In the genomic region with DNA sequence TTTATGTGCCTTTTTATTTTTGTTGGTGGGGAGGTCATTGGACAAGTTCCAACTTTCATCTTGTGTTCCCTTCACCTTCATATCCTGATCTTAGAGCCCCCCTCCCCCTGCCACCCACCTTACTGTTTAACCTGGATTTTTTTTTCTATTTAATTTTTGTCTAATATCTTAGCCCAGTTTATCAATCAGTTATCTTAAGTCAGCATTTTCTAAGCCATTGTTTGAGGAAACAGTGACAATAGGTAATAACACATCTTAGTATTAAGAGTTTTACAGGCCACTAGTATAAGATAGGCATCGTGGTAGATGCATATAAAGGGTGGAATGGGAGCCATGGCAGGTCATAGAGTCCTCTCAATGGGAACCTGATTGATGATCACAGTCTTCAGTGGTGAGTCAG, we compare ENCODE assay signal across 20 cellular contexts. TPM values are rescaled to one million over a fixed set of nuclear protein-coding genes. Genes with fewer than 3 reads are reported as not detected.
DNase-seq lines count a peak whose midpoint lies in the region; ATAC-seq and TF ChIP-seq lines count a peak whose summit lies in the region.
"Had no signal": no experiment of that assay in that cellular context is flagged by ENCODE, and none has a peak within 500 bp of the region (broad histone marks: within the 10 kb centered on the region; RNA-seq: fewer than 3 reads in every experiment).

No MANE protein-coding gene starts in this region.

- H3K9me3 Mint-ChIP-seq in activated naive CD4-positive, alpha-beta T cell treated with anti-CD3 and anti-CD28 coated beads, Interleukin-2, amount 10 ng/mL, durations not matched to agents 7 days and 5 days, result no peaks in the 10 kb centered on the region
- H3K9me3 Mint-ChIP-seq in T-cell, result no peaks in the 10 kb centered on the region
- no peaks in the 10 kb centered on the region for H3K9me3 Mint-ChIP-seq in activated naive CD8-positive, alpha-beta T cell treated with anti-CD3 and anti-CD28 coated beads for 36 hours
- H3K9me3 Mint-ChIP-seq in neural progenitor cell, result no peaks in the 10 kb centered on the region

- H3K4me1 Mint-ChIP-seq in activated naive CD4-positive, alpha-beta T cell treated with anti-CD3 and anti-CD28 coated beads, Interleukin-2, amount 10 ng/mL, durations not matched to agents 7 days and 5 days, result peaks cover 38% of the 10 kb centered on the region
- H3K4me1 Mint-ChIP-seq in T-cell (peaks cover 0 to 33% (median 21%) of the 10 kb centered on the region in 3 donors), neural progenitor cell (peaks cover 8% of the 10 kb centered on the region)
- H3K4me1 Mint-ChIP-seq in activated naive CD8-positive, alpha-beta T cell treated with anti-CD3 and anti-CD28 coated beads for 36 hours, result peaks cover 55% of the 10 kb centered on the region

- H3K27me3 Mint-ChIP-seq in activated naive CD4-positive, alpha-beta T cell treated with anti-CD3 and anti-CD28 coated beads, Interleukin-2, amount 10 ng/mL, durations not matched to agents 7 days and 5 days, result peaks cover 9% of the 10 kb centered on the region
- H3K27me3 Mint-ChIP-seq in T-cell (peaks cover 7 to 8% of the 10 kb centered on the region in 2 donors), neural progenitor cell (ENCODE audit: insufficient read depth, low read depth) (peaks cover 7% of the 10 kb centered on the region)
- no peaks in the 10 kb centered on the region for H3K27me3 Mint-ChIP-seq in activated naive CD8-positive, alpha-beta T cell treated with anti-CD3 and anti-CD28 coated beads for 36 hours

- peaks cover 22% of the 10 kb centered on the region for H3F3A ChIP-seq in neural progenitor cell (ENCODE audit: low read depth)

- no peak overlapping the region for H3K4me3 ChIP-seq in neural progenitor cell
- H3K4me3 ChIP-seq: ovary, SJSA1, vagina had no signal

- no peaks in the 10 kb centered on the region for H3K9me3 ChIP-seq in neural progenitor cell (ENCODE audit: low read depth)
- H3K9me3 ChIP-seq: ovary, SJSA1, vagina had no signal

- peak overlapping the region; percentile 41 for H3K4me3 Mint-ChIP-seq in activated naive CD4-positive, alpha-beta T cell treated with anti-CD3 and anti-CD28 coated beads, Interleukin-2, amount 10 ng/mL, durations not matched to agents 7 days and 5 days
- H3K4me3 Mint-ChIP-seq in T-cell (peak overlapping the region in 2 of 3 donors; percentile 22 to 49), neural progenitor cell (peak overlapping the region; percentile 18)
- H3K4me3 Mint-ChIP-seq in activated naive CD8-positive, alpha-beta T cell treated with anti-CD3 and anti-CD28 coated beads for 36 hours, result peak overlapping the region; percentile 44
- H3K4me3 Mint-ChIP-seq: CD14-positive monocyte had no signal

- POLR2A ChIA-PET in T-cell (lab: Charles Lee), result no interaction called here

- peak overlapping the region; percentile 43 for H3K27ac Mint-ChIP-seq in activated naive CD4-positive, alpha-beta T cell treated with anti-CD3 and anti-CD28 coated beads, Interleukin-2, amount 10 ng/mL, durations not matched to agents 7 days and 5 days
- H3K27ac Mint-ChIP-seq in T-cell (peak overlapping the region in 1 of 2 donors; percentile 34), neural progenitor cell (no peak overlapping the region)
- H3K27ac Mint-ChIP-seq in activated naive CD8-positive, alpha-beta T cell treated with anti-CD3 and anti-CD28 coated beads for 36 hours, result peak overlapping the region; percentile 86

- no peaks in the 10 kb centered on the region for H4K20me1 ChIP-seq in neural progenitor cell (ENCODE audit: low read depth)

- peaks cover 21% of the 10 kb centered on the region for H3K36me3 Mint-ChIP-seq in activated naive CD4-positive, alpha-beta T cell treated with anti-CD3 and anti-CD28 coated beads, Interleukin-2, amount 10 ng/mL, durations not matched to agents 7 days and 5 days
- H3K36me3 Mint-ChIP-seq in T-cell (peaks cover 20% of the 10 kb centered on the region), neural progenitor cell (peaks cover 13% of the 10 kb centered on the region)
- peaks cover 35% of the 10 kb centered on the region for H3K36me3 Mint-ChIP-seq in activated naive CD8-positive, alpha-beta T cell treated with anti-CD3 and anti-CD28 coated beads for 36 hours

- H3K27me3 ChIP-seq in neural progenitor cell, result peaks cover 5% of the 10 kb centered on the region
- H3K27me3 ChIP-seq: ovary, SJSA1, vagina had no signal

- no peak overlapping the region for H2AFZ ChIP-seq in neural progenitor cell (replicated peaks)

- CTCF ChIA-PET in activated naive CD4-positive, alpha-beta T cell treated with anti-CD3 and anti-CD28 coated beads, Interleukin-2, amount 10 ng/mL, durations not matched to agents 7 days and 5 days (lab: Charles Lee), result no interaction called here
- CTCF ChIA-PET in T-cell (lab: Charles Lee), result no interaction called here

- TF ChIP-seq CTCF in neural progenitor cell (IDR thresholded peaks at IDR 0.05), result no peak

- H3K27ac ChIP-seq in neural progenitor cell, result no peak overlapping the region
- H3K27ac ChIP-seq: ovary, SJSA1, vagina had no signal

- no peaks in the 10 kb centered on the region for H3K36me3 ChIP-seq in neural progenitor cell
- H3K36me3 ChIP-seq: ovary had no signal

- peaks cover 17% of the 10 kb centered on the region for H3K79me2 ChIP-seq in neural progenitor cell (ENCODE audit: low read depth)

- peaks cover 7% of the 10 kb centered on the region for H3K4me1 ChIP-seq in neural progenitor cell

- H3K4me2 ChIP-seq in neural progenitor cell, result no peak overlapping the region

- DNase-seq in activated naive CD4-positive, alpha-beta T cell treated with anti-CD3 and anti-CD28 coated beads, Interleukin-2, amount 10 ng/mL, durations not matched to agents 7 days and 5 days, result no peak
- no peak for DNase-seq in activated naive CD4-positive, alpha-beta T cell treated with anti-CD3 and anti-CD28 coated beads, Interleukin-2, amount 50 U/mL, for 16 hours
- DNase-seq in T-cell (no peak), neural progenitor cell (ENCODE audit: low spot score) (no peak), ecto neural progenitor cell (ENCODE audit: low spot score) (no peak), NCI-H446 treated with DMSO at 0.1 percent for 48 hours (lab: John Stamatoyannopoulos, UW) (no peak), NK-92 (lab: John Stamatoyannopoulos, UW; ENCODE audit: unreplicated experiment) (no peak)
- no peak for DNase-seq in activated naive CD8-positive, alpha-beta T cell treated with anti-CD3 and anti-CD28 coated beads for 36 hours
- DNase-seq: DMS 273 treated with DMSO at 0.1 percent for 48 hours; effector memory CD4-positive, alpha-beta T cell; erythroblast; head of caudate nucleus; left cardiac atrium; NCI-H1092 treated with DMSO at 0.1 percent for 48 hours; NCI-H187 treated with DMSO at 0.1 percent for 48 hours; NCI-H526 treated with DMSO at 0.1 percent for 48 hours had no signal

- no peak overlapping the region for H3K9ac ChIP-seq in neural progenitor cell

- no peak for ATAC-seq in T-cell (replicated peaks in 1 of 4)
- ATAC-seq: left cardiac atrium had no signal

RNA-seq across cellular contexts. Expression of a gene that starts 2.4 kb away (rescaled TPM):
- total RNA-seq in T-cell (10 to 100 TPM; 27.6 to 36.4 (median 35.6) TPM), neural progenitor cell (ENCODE audit: low replicate concordance) (13.1 and 17.3 TPM in 2 replicates)
- 10 to 100 TPM; 44.5 to 45.8 TPM for total RNA-seq in activated naive CD8-positive, alpha-beta T cell treated with anti-CD3 and anti-CD28 coated beads for 36 hours
